2 cellular contexts compared by ENCODE assay signal in genomic region chr3:100635273-100635701, GRCh38.
TF ChIP-seq lines count a peak whose summit lies in the region.

No MANE protein-coding gene starts in this region.

TF ChIP-seq in K562, 482 proteins besides CTCF, POLR2A, EP300 and RAD21:
- TF ChIP-seq MEIS2 (IDR thresholded peaks at IDR 0.05; ENCODE audit: partially characterized antibody) (peak; percentile 23), TRIM28 (IDR thresholded peaks at IDR 0.05) (no peak), ZNF316 (IDR thresholded peaks at IDR 0.05) (no peak), SNRNP70 (optimal IDR thresholded peaks at IDR 0.05; ENCODE audit: low read depth, low read length) (no peak), FOS (IDR thresholded peaks at IDR 0.05; ENCODE audit: extremely low read depth, insufficient read length) (no peak), ZBTB12 (CRISPR knock-in tag; IDR thresholded peaks at IDR 0.05) (no peak), RBM22 (IDR thresholded peaks at IDR 0.05; ENCODE audit: low read depth, low read length, poor library complexity, severe bottlenecking) (no peak), FUS (optimal IDR thresholded peaks at IDR 0.05; ENCODE audit: low read depth, low read length) (no peak)
TF ChIP-seq in K562: peak in this region for 1.

TF ChIP-seq in liver, 16 proteins besides CTCF, POLR2A, EP300 and RAD21:
- peak; percentile 47 for TF ChIP-seq ATF3 (IDR thresholded peaks at IDR 0.05)
- peak; percentile 97 for TF ChIP-seq FOXA2 (IDR thresholded peaks at IDR 0.05)
- TF ChIP-seq YY1 (IDR thresholded peaks at IDR 0.05): peak; percentile 93
- peak; percentile 97 for TF ChIP-seq TAF1 (conservative IDR thresholded peaks at IDR 0.05)
- peak; percentile 99 for TF ChIP-seq SP1 (IDR thresholded peaks at IDR 0.05)
- peak; percentile 94 for TF ChIP-seq MAX (IDR thresholded peaks at IDR 0.05)
- TF ChIP-seq FOXA1 (IDR thresholded peaks at IDR 0.05): peak; percentile 93
- peak; percentile 70 to 90 for TF ChIP-seq JUND (IDR thresholded peaks at IDR 0.05)
- peak in 1 of 2 donors; percentile 91 for TF ChIP-seq EGR1 (IDR thresholded peaks at IDR 0.05; ENCODE audit: low read depth in 2 of 2)
- TF ChIP-seq REST (IDR thresholded peaks at IDR 0.05): peak; percentile 85
- peak in 1 of 2 donors; percentile 67 for TF ChIP-seq GABPA (IDR thresholded peaks at IDR 0.05 in 1 of 2, conservative IDR thresholded peaks at IDR 0.05 in 1 of 2)
- peak; percentile 98 to 99 for TF ChIP-seq HNF4A (conservative IDR thresholded peaks at IDR 0.05)
- TF ChIP-seq NR2F2 (IDR thresholded peaks at IDR 0.05): peak; percentile 67
- peak; percentile 98 for TF ChIP-seq HNF4G (IDR thresholded peaks at IDR 0.05)
- TF ChIP-seq ZBTB33 (IDR thresholded peaks at IDR 0.05): peak; percentile 93
- peak; percentile 97 to 98 for TF ChIP-seq RXRA (IDR thresholded peaks at IDR 0.05)
